Comparison of ENCODE assay signal across 7 cellular contexts in the genomic region with DNA sequence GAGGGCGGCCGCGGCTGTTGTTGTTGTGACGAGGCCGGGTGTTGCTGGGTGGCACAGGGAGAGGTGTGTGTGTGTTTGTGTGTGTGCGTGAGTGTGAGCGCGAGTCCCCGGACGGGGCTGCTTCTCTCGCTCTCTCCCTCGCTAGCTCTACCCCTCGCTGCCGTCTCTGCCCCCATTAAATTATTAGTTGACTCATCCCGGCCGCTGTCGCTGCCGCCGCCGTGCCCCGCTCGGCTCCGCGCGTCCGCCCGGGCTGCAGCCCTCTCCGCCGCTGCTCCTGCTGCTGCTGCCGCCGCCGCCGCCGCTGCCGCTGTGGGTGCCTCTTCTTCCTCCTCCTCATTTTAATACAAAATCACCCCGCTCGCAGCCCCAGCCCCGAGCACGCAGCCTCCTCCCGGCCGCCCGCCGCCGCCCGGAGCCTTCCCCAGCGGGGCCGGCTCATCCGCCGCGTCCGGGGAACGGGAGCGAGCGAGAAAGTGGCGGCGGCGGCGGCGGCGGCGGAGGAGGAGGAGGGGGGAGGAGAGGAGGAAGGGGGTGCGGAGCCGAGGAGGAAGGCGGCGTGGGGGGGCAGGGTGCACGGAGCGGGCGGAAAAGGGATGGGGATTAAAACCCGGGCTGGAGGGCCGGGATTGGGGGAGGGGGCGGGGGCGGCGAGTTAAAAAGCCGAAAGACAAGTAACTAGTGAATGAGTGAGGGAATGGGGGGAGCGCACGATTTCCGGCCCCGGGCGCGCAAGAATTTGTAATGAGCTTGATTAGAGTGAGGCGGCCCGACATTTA. TPM values are rescaled to one million over a fixed set of nuclear protein-coding genes. Genes with fewer than 3 reads are reported as not detected.
DNase-seq lines count a peak whose midpoint lies in the region; ATAC-seq and TF ChIP-seq lines count a peak whose summit lies in the region.

Gene SATB1, minus strand, starts transcription at position 478 of the 779 bp plus-strand sequence. CDS start 4,372 bp downstream, outside the sequence.

- no peaks in the 10 kb centered on the region for H3K27me3 Mint-ChIP-seq in activated CD8-positive, alpha-beta T cell treated with anti-CD3 and anti-CD28 coated beads for 36 hours

- peak; percentile 95 for DNase-seq in NCI-H69 (lab: John Stamatoyannopoulos, UW)
- peak; percentile 78 for DNase-seq in activated CD8-positive, alpha-beta T cell treated with anti-CD3 and anti-CD28 coated beads for 36 hours
- DNase-seq in effector memory CD4-positive, alpha-beta T cell, result peak; percentile 40 to 56 (median 47)
- DNase-seq in lung microvascular endothelial cell (ENCODE audit: low read depth in 2 of 2), result peak; percentile 48 to 54
- peak; percentile 47 for DNase-seq in stimulated activated CD8-positive, alpha-beta memory T cell treated with anti-CD3 and anti-CD28 coated beads, Interleukin-4, amount 100 ng/mL, for 24 hours (ENCODE audit: low read depth)

- H3K36me3 ChIP-seq in effector memory CD4-positive, alpha-beta T cell (ENCODE audit: control insufficient read depth, insufficient read depth, low read length), result no peaks in the 10 kb centered on the region

- H3K9me3 Mint-ChIP-seq in activated CD8-positive, alpha-beta T cell treated with anti-CD3 and anti-CD28 coated beads for 36 hours, result no peaks in the 10 kb centered on the region

- CTCF ChIA-PET in activated CD8-positive, alpha-beta T cell treated with anti-CD3 and anti-CD28 coated beads for 36 hours (lab: Charles Lee), result interaction anchor here (1.2 kb wide), 1 partner anchor 334 kb away, joined by 3 read pairs; no protein-coding TSS in a partner anchor

- H3K27me3 ChIP-seq in effector memory CD4-positive, alpha-beta T cell (replicated peaks; ENCODE audit: control insufficient read depth, insufficient read depth, low read length, poor library complexity, severe bottlenecking), result no peaks in the 10 kb centered on the region

- intact Hi-C loops in activated CD8-positive, alpha-beta T cell treated with anti-CD3 and anti-CD28 coated beads for 36 hours (cut with micrococcal nuclease), result loop anchor here (2.0 to 5.0 kb wide), 2 partner anchors 18 to 317 kb away; no protein-coding TSS in a partner anchor

- H3K4me3 ChIP-seq in effector memory CD4-positive, alpha-beta T cell (ENCODE audit: insufficient read depth, low read depth, low read length, poor library complexity, severe bottlenecking), result peak within 1 kb of the TSS; percentile 79

- H3K27ac Mint-ChIP-seq in activated CD8-positive, alpha-beta T cell treated with anti-CD3 and anti-CD28 coated beads for 36 hours, result peak within 1 kb of the TSS; percentile 97

- TF ChIP-seq CTCF in activated CD8-positive, alpha-beta T cell treated with anti-CD3 and anti-CD28 coated beads for 36 hours (IDR thresholded peaks at IDR 0.05), result no peak

- H3K4me1 Mint-ChIP-seq in activated CD8-positive, alpha-beta T cell treated with anti-CD3 and anti-CD28 coated beads for 36 hours (ENCODE audit: low read depth), result peaks cover 68% of the 10 kb centered on the region

- ATAC-seq in GM18867 (IDR thresholded peaks at IDR 0.05; ENCODE audit: unreplicated experiment) (peak; percentile 58), HG02970 (IDR thresholded peaks at IDR 0.05; ENCODE audit: low FRiP score, unreplicated experiment) (peak; percentile 50)
- peak; percentile 17 for ATAC-seq in activated CD8-positive, alpha-beta T cell treated with anti-CD3 and anti-CD28 coated beads for 36 hours

- peak within 1 kb of the TSS; percentile 90 for H3K4me3 Mint-ChIP-seq in activated CD8-positive, alpha-beta T cell treated with anti-CD3 and anti-CD28 coated beads for 36 hours

- peaks cover 73% of the 10 kb centered on the region for H3K36me3 Mint-ChIP-seq in activated CD8-positive, alpha-beta T cell treated with anti-CD3 and anti-CD28 coated beads for 36 hours (ENCODE audit: low read depth)

- H3K27ac ChIP-seq in effector memory CD4-positive, alpha-beta T cell (ENCODE audit: insufficient read depth, low read length, poor library complexity, severe bottlenecking), result peak within 1 kb of the TSS; percentile 86

- POLR2A ChIA-PET in activated CD8-positive, alpha-beta T cell treated with anti-CD3 and anti-CD28 coated beads for 36 hours (lab: Charles Lee), result interaction anchor here (0.6 to 13.2 kb wide), 10 partner anchors 8 to 333 kb away, joined by 3 to 330 read pairs (median 6); no protein-coding TSS in a partner anchor

- peaks cover 14% of the 10 kb centered on the region for H3K4me1 ChIP-seq in effector memory CD4-positive, alpha-beta T cell (ENCODE audit: control insufficient read depth, insufficient read depth, low read length, poor library complexity, severe bottlenecking)

- no peaks in the 10 kb centered on the region for H3K9me3 ChIP-seq in effector memory CD4-positive, alpha-beta T cell (ENCODE audit: control insufficient read depth, low read length)

RNA-seq across cellular contexts. Expression of gene SATB1, which starts in this region (rescaled TPM):
- total RNA-seq in activated CD8-positive, alpha-beta T cell treated with anti-CD3 and anti-CD28 coated beads for 36 hours, result 100 to 1,000 TPM; 208 to 213 TPM
- total RNA-seq in lung microvascular endothelial cell, result 3.5 and 4.2 TPM in 2 replicates

Comparison
In these comparisons a context has a peak if more than half of its experiments do, and no peak if none do; other contexts are left out.
1. Peak in every context shown above with its lines: DNase-seq, ATAC-seq, H3K4me3 ChIP-seq and H3K27ac ChIP-seq.
2. RNA of gene SATB1 (total RNA-seq): 208 to 213 TPM in activated CD8-positive, alpha-beta T cell treated with anti-CD3 and anti-CD28 coated beads for 36 hours; 3.5 to 4.2 TPM in lung microvascular endothelial cell; every median in the first group is over 10 times any median in the second.